4 cellular contexts compared by ENCODE assay signal in genomic region chr19:54214217-54214616, GRCh38. TPM values are rescaled to one million over a fixed set of nuclear protein-coding genes. Genes with fewer than 3 reads are reported as not detected.
"Had no signal": no experiment of that assay in that cellular context is flagged by ENCODE, and none has a peak within 500 bp of the region (broad histone marks: within the 10 kb centered on the region; RNA-seq: fewer than 3 reads in every experiment).

No MANE protein-coding gene starts in this region.

RNA-seq across cellular contexts. Expression of gene LILRB3, which starts 8.6 kb away (rescaled TPM):
- total RNA-seq: GM23338, H1, H9, HT-29 had no signal
- polyA plus RNA-seq: GM23338, H1 had no signal

RNA-seq across cellular contexts. Expression of gene LILRA6, which starts 28.4 kb away (rescaled TPM):
- total RNA-seq: GM23338, H1, H9, HT-29 had no signal
- polyA plus RNA-seq: GM23338, H1 had no signal
